Comparison of ENCODE assay signal across 8 cellular contexts in the genomic region with DNA sequence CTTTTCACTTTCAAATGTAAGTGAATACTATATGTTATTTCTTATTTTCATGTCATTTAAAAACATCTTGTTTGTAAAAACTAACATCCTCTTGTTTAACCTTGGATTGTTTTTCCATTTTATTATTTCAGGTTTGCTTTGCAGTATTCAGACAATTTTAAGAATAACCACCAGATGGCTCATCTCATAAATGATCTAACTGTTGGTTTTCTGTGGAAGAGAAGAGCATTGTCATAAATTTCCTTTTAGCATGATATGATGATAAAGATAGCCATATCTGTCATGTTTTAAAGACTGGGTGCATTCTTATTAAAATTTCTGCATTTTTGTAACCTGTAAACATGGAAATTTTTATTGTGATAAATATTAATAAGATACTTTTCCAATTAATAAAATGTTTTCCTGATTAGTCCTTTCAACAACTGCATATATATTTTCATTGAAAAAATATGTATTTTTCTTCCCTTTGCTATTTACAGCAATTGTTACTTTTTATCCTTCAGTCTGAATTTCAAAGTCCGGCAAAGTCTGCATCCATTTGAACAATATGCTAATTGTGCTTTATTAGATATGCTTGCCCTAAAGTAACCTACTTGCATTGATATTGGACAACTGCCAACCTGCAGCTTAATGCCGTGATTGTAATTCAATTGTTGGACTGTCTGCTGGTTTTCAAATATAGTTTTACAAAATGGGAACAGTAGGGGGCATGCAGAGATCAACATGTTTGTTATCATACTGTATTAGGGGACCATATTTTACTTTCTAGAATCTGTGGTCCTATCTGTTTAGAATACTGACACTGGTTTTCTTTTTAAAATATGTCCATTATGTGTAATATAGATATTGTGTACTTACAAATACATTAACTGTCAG.
DNase-seq lines count a peak whose midpoint lies in the region; ATAC-seq, FAIRE-seq and TF ChIP-seq lines count a peak whose summit lies in the region.

No MANE protein-coding gene starts in this region.

- no peak overlapping the region for H3K4me3 Mint-ChIP-seq in Calu3 (ENCODE audit: low read depth, unreplicated experiment)

- DNase-seq in Calu3 (peak; percentile 51), MM.1S (peak; percentile 53), SHP77 (lab: John Stamatoyannopoulos, UW) (peak; percentile 70 to 82), frontal cortex (ENCODE audit: low spot score in 2 of 2) (no peak), uterus (no peak), right atrium auricular region (ENCODE audit: low spot score) (no peak)

- H3K36me3 Mint-ChIP-seq in Calu3 (ENCODE audit: insufficient read depth, unreplicated experiment) = no peaks in the 10 kb centered on the region

- no peaks in the 10 kb centered on the region for H3K4me1 Mint-ChIP-seq in Calu3 (ENCODE audit: low read depth, unreplicated experiment)

- H3F3A ChIP-seq in MM.1S (ENCODE audit: insufficient read depth, low read length) = no peaks in the 10 kb centered on the region

- H3K4me1 ChIP-seq in MM.1S (ENCODE audit: low read length) (no peaks in the 10 kb centered on the region), uterus (no peaks in the 10 kb centered on the region), right atrium auricular region (no peaks in the 10 kb centered on the region)

- H3K27me3 Mint-ChIP-seq in Calu3 (ENCODE audit: unreplicated experiment) = no peaks in the 10 kb centered on the region

- H3K4me3 ChIP-seq in MM.1S (ENCODE audit: low read length) (no peak overlapping the region), uterus (no peak overlapping the region), right atrium auricular region (no peak overlapping the region)

- no peak overlapping the region for H3K9ac ChIP-seq in MM.1S (ENCODE audit: low read length)

- H3K9me2 ChIP-seq in MM.1S (replicated peaks; ENCODE audit: insufficient read depth, low read length) = no peaks in the 10 kb centered on the region

- FAIRE-seq in frontal cortex (lab: Jason Lieb, UNC) = peak; percentile 82

- H3K9me3 ChIP-seq in MM.1S (replicated peaks; ENCODE audit: insufficient read depth, low read length) = no peaks in the 10 kb centered on the region
- no peaks in the 10 kb centered on the region for H3K9me3 ChIP-seq in uterus
- H3K9me3 ChIP-seq in right atrium auricular region = no peaks in the 10 kb centered on the region

- H3K4me2 ChIP-seq in MM.1S (ENCODE audit: low read depth, low read length) = no peak overlapping the region

- no peak overlapping the region for H2AFZ ChIP-seq in MM.1S (ENCODE audit: low read length)

- TF ChIP-seq POLR2A in uterus (IDR thresholded peaks at IDR 0.05) = no peak

- intact Hi-C loops in Calu3 (cut with micrococcal nuclease; ENCODE audit: unreplicated experiment) (loop anchor here (2.0 to 10.0 kb wide), 6 partner anchors 171 to 744 kb away; partner anchors contain the start of genes ACTR6 and ANKS1B), uterus (cut with DNase I; ENCODE audit: low total_unique reads) (no loop called here)

- H3K79me2 ChIP-seq in MM.1S (ENCODE audit: low read length) = no peaks in the 10 kb centered on the region

- no peak for TF ChIP-seq CTCF in Calu3 (IDR thresholded peaks at IDR 0.05; ENCODE audit: unreplicated experiment)
- TF ChIP-seq CTCF in MM.1S (IDR thresholded peaks at IDR 0.05; ENCODE audit: low read length) = peak; percentile 40
- TF ChIP-seq CTCF in uterus (IDR thresholded peaks at IDR 0.05) = peak; percentile 12 to 35 (median 30)
- no peak for TF ChIP-seq CTCF in right atrium auricular region (IDR thresholded peaks at IDR 0.05)

- H4K20me1 ChIP-seq in MM.1S (ENCODE audit: insufficient read depth, low read length) = no peaks in the 10 kb centered on the region

- no peaks in the 10 kb centered on the region for H3K27me3 ChIP-seq in MM.1S (replicated peaks; ENCODE audit: insufficient read depth, low read length)
- no peaks in the 10 kb centered on the region for H3K27me3 ChIP-seq in uterus
- no peaks in the 10 kb centered on the region for H3K27me3 ChIP-seq in right atrium auricular region

- H3K36me3 ChIP-seq in MM.1S (replicated peaks; ENCODE audit: insufficient read depth, low read length) (no peaks in the 10 kb centered on the region), uterus (no peaks in the 10 kb centered on the region), right atrium auricular region (no peaks in the 10 kb centered on the region)

- BruUV-seq in Calu3 (replicated peaks; lab: Mats Ljungman, UMichigan) = no TSS peak

- no peak overlapping the region for H3K27ac Mint-ChIP-seq in Calu3 (ENCODE audit: unreplicated experiment)

- H3K27ac ChIP-seq in MM.1S (ENCODE audit: low read length) (no peak overlapping the region), uterus (no peak overlapping the region), right atrium auricular region (no peak overlapping the region)

- ATAC-seq in GM18909 (IDR thresholded peaks at IDR 0.05; ENCODE audit: poor library complexity, unreplicated experiment) = no peak
- ATAC-seq in HG02763 (IDR thresholded peaks at IDR 0.05; ENCODE audit: unreplicated experiment) = no peak

- no peaks in the 10 kb centered on the region for H3K9me3 Mint-ChIP-seq in Calu3 (ENCODE audit: low read depth, unreplicated experiment)

- CTCF ChIA-PET in Calu3 (lab: Charles Lee) = interaction anchor here (0.6 to 0.8 kb wide), 3 partner anchors 8 to 419 kb away, joined by 3 to 6 read pairs (median 3); no protein-coding TSS in a partner anchor

Comparison
In these comparisons a context has a peak if more than half of its experiments do, and no peak if none do; other contexts are left out.
1. DNase-seq: peak in Calu3 (single experiment), MM.1S (single experiment) and SHP77 (2 of 2); none in frontal cortex (0 of 2), uterus (0 of 2) and right atrium auricular region (single experiment).
2. CTCF ChIP-seq: peak in MM.1S (single experiment) and uterus (4 of 4); none in Calu3 (single experiment) and right atrium auricular region (0 of 2).